In the genomic region with DNA sequence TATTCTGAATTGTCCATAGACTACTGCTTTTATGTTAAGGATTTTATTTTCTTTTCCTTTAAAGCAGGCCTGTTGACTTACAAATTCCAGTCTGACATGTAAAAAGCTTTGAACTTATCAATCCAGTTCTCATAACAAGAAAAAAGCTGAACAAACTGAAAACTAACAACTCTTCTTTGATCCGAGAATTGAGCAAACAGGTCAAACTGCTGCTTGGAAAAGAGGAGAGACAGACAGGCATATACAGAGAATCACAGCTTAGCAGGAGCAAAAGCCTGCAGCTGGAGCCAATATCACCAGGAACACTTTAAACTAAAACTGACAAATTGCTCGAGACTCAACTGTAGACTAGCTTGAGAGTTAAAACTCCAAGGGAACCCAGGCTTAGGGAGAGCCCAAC, we compare ENCODE assay signal across 34 cellular contexts.
"Had no signal": no experiment of that assay in that cellular context is flagged by ENCODE, and none has a peak within 500 bp of the region (broad histone marks: within the 10 kb centered on the region; RNA-seq: fewer than 3 reads in every experiment).

No MANE protein-coding gene starts in this region.

- H3K27ac ChIP-seq: brain microvascular endothelial cell, coronary artery, esophagus muscularis mucosa, foreskin keratinocyte, gastrocnemius medialis, WERI-Rb-1 had no signal

- H3K4me3 ChIP-seq: coronary artery, esophagus muscularis mucosa, gastrocnemius medialis had no signal

- H3K27me3 ChIP-seq: brain microvascular endothelial cell, esophagus muscularis mucosa, foreskin keratinocyte, gastrocnemius medialis had no signal

- FAIRE-seq: astrocyte, bronchial epithelial cell had no signal

- H3K4me1 ChIP-seq: esophagus muscularis mucosa, foreskin keratinocyte, gastrocnemius medialis had no signal

- H3K4me3 Mint-ChIP-seq: activated B cell treated with CpG ODN at 0.5 μM for 24 hours; activated CD8-positive, alpha-beta T cell treated with anti-CD3 and anti-CD28 coated beads for 36 hours; activated naive CD8-positive, alpha-beta T cell; activated T-cell treated with anti-CD3 and anti-CD28 coated beads, Interleukin-2, amount 50 U/mL, for 4 hours; activated T-helper 17 cell treated with anti-CD3 and anti-CD28 coated beads, Interleukin-2, amount 50 U/mL, for 72 hours; central memory CD8-positive, alpha-beta T cell; effector memory CD8-positive, alpha-beta T cell; T-helper 17 cell; T-helper 2 cell treated with Interferon-gamma antibody and Interleukin-4, amounts not matched to agents 5 μg/mL and 100 μg/mL, for 36 hours had no signal

- DNase-seq: activated B cell treated with CpG ODN at 0.5 μM for 24 hours; activated CD4-positive, alpha-beta T cell treated with anti-CD3 and anti-CD28 coated beads for 48 hours; activated CD4-positive, alpha-beta T cell treated with anti-CD3 and anti-CD28 coated beads, Interleukin-2, amount 50 U/mL, for 1 hour; activated CD4-positive, alpha-beta T cell treated with anti-CD3 and anti-CD28 coated beads, Interleukin-2, amount 50 U/mL, for 48 hours; activated CD8-positive, alpha-beta memory T cell treated with anti-CD3 and anti-CD28 coated beads for 24 hours; activated CD8-positive, alpha-beta T cell treated with anti-CD3 and anti-CD28 coated beads for 36 hours; activated effector memory CD4-positive, alpha-beta T cell treated with Interleukin-2 at 50 U/mL for 16 hours; activated gamma-delta T cell treated with Interleukin-2 at 50 U/mL for 16 hours; activated naive CD4-positive, alpha-beta T cell treated with anti-CD3 and anti-CD28 coated beads, Interleukin-2, amount 50 U/mL, for 16 hours; activated naive CD4-positive, alpha-beta T cell treated with Interleukin-2 at 50 U/mL for 16 hours; activated T-cell treated with anti-CD3 and anti-CD28 coated beads, Interleukin-2, amount 50 U/mL, for 4 hours; amniotic stem cell; anterior cingulate cortex; brain microvascular endothelial cell; dermis blood vessel endothelial cell; effector CD4-positive, alpha-beta T cell; effector memory CD8-positive, alpha-beta T cell; erythroblast; foreskin keratinocyte; gastrocnemius medialis; glutamatergic neuron; T-helper 1 cell; T-helper 17 cell; T1000; WERI-Rb-1 had no signal

- H3K36me3 ChIP-seq: brain microvascular endothelial cell, esophagus muscularis mucosa, gastrocnemius medialis, WERI-Rb-1 had no signal

- ATAC-seq: activated CD4-positive, CD25-positive, alpha-beta regulatory T cell treated with anti-CD3 and anti-CD28 coated beads, Interleukin-2, amount 50 U/mL, for 24 hours; activated CD8-positive, alpha-beta T cell treated with anti-CD3 and anti-CD28 coated beads for 36 hours; activated T-cell treated with anti-CD3 and anti-CD28 coated beads, Interleukin-2, amount 50 U/mL, for 4 hours; activated T-helper 17 cell treated with anti-CD3 and anti-CD28 coated beads, Interleukin-2, amount 50 U/mL, for 72 hours; effector memory CD8-positive, alpha-beta T cell; foreskin keratinocyte; gastrocnemius medialis; T-helper 17 cell had no signal

- H3K9me3 ChIP-seq: esophagus muscularis mucosa, gastrocnemius medialis had no signal

- H3K27me3 Mint-ChIP-seq: activated B cell treated with CpG ODN at 0.5 μM for 24 hours; activated CD8-positive, alpha-beta T cell treated with anti-CD3 and anti-CD28 coated beads for 36 hours; activated naive CD8-positive, alpha-beta T cell; activated T-helper 17 cell treated with anti-CD3 and anti-CD28 coated beads, Interleukin-2, amount 50 U/mL, for 72 hours; effector memory CD8-positive, alpha-beta T cell; T-helper 17 cell had no signal

- H3K9me3 Mint-ChIP-seq: activated B cell treated with CpG ODN at 0.5 μM for 24 hours; activated T-cell treated with anti-CD3 and anti-CD28 coated beads, Interleukin-2, amount 50 U/mL, for 4 hours; activated T-helper 17 cell treated with anti-CD3 and anti-CD28 coated beads, Interleukin-2, amount 50 U/mL, for 72 hours; central memory CD8-positive, alpha-beta T cell; effector memory CD8-positive, alpha-beta T cell had no signal

- H3K27ac Mint-ChIP-seq: activated B cell treated with CpG ODN at 0.5 μM for 24 hours; activated CD8-positive, alpha-beta T cell treated with anti-CD3 and anti-CD28 coated beads for 36 hours; activated naive CD8-positive, alpha-beta T cell; activated T-helper 17 cell treated with anti-CD3 and anti-CD28 coated beads, Interleukin-2, amount 50 U/mL, for 72 hours; T-helper 2 cell treated with Interferon-gamma antibody and Interleukin-4, amounts not matched to agents 5 μg/mL and 100 μg/mL, for 36 hours had no signal
